In genomic region chr6:167652042-167652700, GRCh38 we compare ENCODE assay signal across 11 cellular contexts.
"Had no signal": no experiment of that assay in that cellular context is flagged by ENCODE, and none has a peak within 500 bp of the region (broad histone marks: within the 10 kb centered on the region; RNA-seq: fewer than 3 reads in every experiment).

No MANE protein-coding gene starts in this region.

- H3K9me3 ChIP-seq: heart right ventricle, sigmoid colon had no signal

- ATAC-seq: left lobe of liver had no signal

- H3K27me3 Mint-ChIP-seq: type B pancreatic cell had no signal

- H3K4me3 ChIP-seq: heart right ventricle, sigmoid colon, skin epidermis had no signal

- H3K9me3 Mint-ChIP-seq: mesothelial cell of epicardium, nephron progenitor cell, type B pancreatic cell had no signal

- H3K36me3 Mint-ChIP-seq: mesothelial cell of epicardium, type B pancreatic cell had no signal

- H3K36me3 ChIP-seq: heart right ventricle, sigmoid colon had no signal

- H3K4me1 Mint-ChIP-seq: mesothelial cell of epicardium had no signal

- H3K27ac Mint-ChIP-seq: mesothelial cell of epicardium, nephron progenitor cell, type B pancreatic cell had no signal

- H3K27ac ChIP-seq: heart right ventricle, sigmoid colon, skin epidermis had no signal

- H3K4me3 Mint-ChIP-seq: mesothelial cell of epicardium, nephron progenitor cell, type B pancreatic cell had no signal

- H3K4me1 ChIP-seq: sigmoid colon had no signal

- DNase-seq: effector memory CD4-positive, alpha-beta T cell; heart right ventricle; hypothalamus; nephron progenitor cell; sigmoid colon; stimulated activated CD4-positive, alpha-beta T cell treated with anti-CD3 and anti-CD28 coated beads, Interleukin-2, amount 100 ng/mL, for 48 hours; stimulated activated naive CD4-positive, alpha-beta T cell treated with Interleukin-2 at 50 U/mL for 16 hours had no signal
